14 cellular contexts compared by ENCODE assay signal in genomic region chr2:182252534-182252933, GRCh38.
DNase-seq lines count a peak whose midpoint lies in the region; ATAC-seq lines count a peak whose summit lies in the region.
"Had no signal": no experiment of that assay in that cellular context is flagged by ENCODE, and none has a peak within 500 bp of the region (broad histone marks: within the 10 kb centered on the region; RNA-seq: fewer than 3 reads in every experiment).

No MANE protein-coding gene starts in this region.

- intact Hi-C loops in left ventricle myocardium superior (cut with micrococcal nuclease) (no loop called here), cardiac septum (cut with DNase I) (no loop called here)

- DNase-seq in left ventricle myocardium superior (no peak), cardiac septum (ENCODE audit: low spot score) (no peak)
- no peak for DNase-seq in stimulated activated naive CD8-positive, alpha-beta T cell treated with anti-CD3 and anti-CD28 coated beads, Interleukin-15, Interleukin-2, amounts not matched to agents 100 U/mL and 50 U/mL, for 24 hours
- DNase-seq in stimulated activated naive CD8-positive, alpha-beta T cell treated with anti-CD3 and anti-CD28 coated beads, Interleukin-15, amount 100 ng/mL, for 72 hours: no peak
- DNase-seq in activated CD4-positive, alpha-beta T cell treated with anti-CD3 and anti-CD28 coated beads for 48 hours: no peak
- DNase-seq: AML-193; Caco-2; Calu3; CD4-positive, alpha-beta T cell; CD8-positive, alpha-beta T cell; DMS79 treated with DMSO at 0.1 percent for 48 hours; GF-D8 had no signal

- no peaks in the 10 kb centered on the region for H3K27me3 Mint-ChIP-seq in stimulated activated naive CD8-positive, alpha-beta T cell treated with anti-CD3 and anti-CD28 coated beads, Interleukin-15, amount 100 ng/mL, for 72 hours

- ATAC-seq in left ventricle myocardium superior: peak; percentile 12
- ATAC-seq in stimulated activated naive CD8-positive, alpha-beta T cell treated with anti-CD3 and anti-CD28 coated beads, Interleukin-15, Interleukin-2, amounts not matched to agents 100 U/mL and 50 U/mL, for 24 hours: peak; percentile 36
- ATAC-seq in stimulated activated naive CD8-positive, alpha-beta T cell treated with anti-CD3 and anti-CD28 coated beads, Interleukin-15, amount 100 ng/mL, for 72 hours: no peak
- ATAC-seq: A549; CD8-positive, alpha-beta T cell had no signal

- no peaks in the 10 kb centered on the region for H3K9me3 Mint-ChIP-seq in stimulated activated naive CD8-positive, alpha-beta T cell treated with anti-CD3 and anti-CD28 coated beads, Interleukin-15, amount 100 ng/mL, for 72 hours
- H3K9me3 Mint-ChIP-seq: CD4-positive, alpha-beta T cell; CD8-positive, alpha-beta T cell had no signal

- H3K4me1 Mint-ChIP-seq in stimulated activated naive CD8-positive, alpha-beta T cell treated with anti-CD3 and anti-CD28 coated beads, Interleukin-15, amount 100 ng/mL, for 72 hours: no peaks in the 10 kb centered on the region
- H3K4me1 Mint-ChIP-seq: B cell had no signal

- H3K27ac Mint-ChIP-seq in stimulated activated naive CD8-positive, alpha-beta T cell treated with anti-CD3 and anti-CD28 coated beads, Interleukin-15, amount 100 ng/mL, for 72 hours: no peak overlapping the region
- H3K27ac Mint-ChIP-seq: B cell; CD4-positive, alpha-beta T cell; CD8-positive, alpha-beta T cell had no signal

- no peak overlapping the region for H3K4me3 Mint-ChIP-seq in stimulated activated naive CD8-positive, alpha-beta T cell treated with anti-CD3 and anti-CD28 coated beads, Interleukin-15, amount 100 ng/mL, for 72 hours
- H3K4me3 Mint-ChIP-seq: B cell; CD4-positive, alpha-beta T cell; CD8-positive, alpha-beta T cell had no signal
